Comparison of ENCODE assay signal across 1 cellular context in genomic region chrX:49054073-49054762, GRCh38.
TF ChIP-seq lines count a peak whose summit lies in the region.

No MANE protein-coding gene starts in this region.

TF ChIP-seq in GM12878, 131 proteins besides CTCF, POLR2A, EP300 and RAD21:
- TF ChIP-seq MAX (IDR thresholded peaks at IDR 0.05; ENCODE audit: low read depth, low read length) (no peak), NR2C2 (IDR thresholded peaks at IDR 0.05; ENCODE audit: borderline replicate concordance, control insufficient read depth, insufficient read length, low read depth) (peak; percentile 5), NR2F1 (conservative IDR thresholded peaks at IDR 0.05) (0 out of 2 replicates have a peak, but pooled peaks have one; percentile 8)
